Comparison of ENCODE assay signal across 9 cellular contexts in genomic region chr12:22100952-22101748, GRCh38. TPM values are rescaled to one million over a fixed set of nuclear protein-coding genes. Genes with fewer than 3 reads are reported as not detected.
DNase-seq lines count a peak whose midpoint lies in the region; ATAC-seq and TF ChIP-seq lines count a peak whose summit lies in the region.
"Had no signal": no experiment of that assay in that cellular context is flagged by ENCODE, and none has a peak within 500 bp of the region (broad histone marks: within the 10 kb centered on the region; RNA-seq: fewer than 3 reads in every experiment).

No MANE protein-coding gene starts in this region.

- H3K4me3 Mint-ChIP-seq in MCF 10A (ENCODE audit: unreplicated experiment) (no peak overlapping the region), HFFc6 (no peak overlapping the region)
- no peak overlapping the region for H3K4me3 Mint-ChIP-seq in activated T-helper 17 cell treated with anti-CD3 and anti-CD28 coated beads, Interleukin-2, amount 50 U/mL, for 72 hours

- H3K27ac Mint-ChIP-seq in MCF 10A (ENCODE audit: low read depth, unreplicated experiment) = peak overlapping the region; percentile 81
- no peak overlapping the region for H3K27ac Mint-ChIP-seq in HFFc6
- no peak overlapping the region for H3K27ac Mint-ChIP-seq in activated T-helper 17 cell treated with anti-CD3 and anti-CD28 coated beads, Interleukin-2, amount 50 U/mL, for 72 hours

- no peaks in the 10 kb centered on the region for H3K36me3 ChIP-seq in breast epithelium
- H3K36me3 ChIP-seq in heart right ventricle = no peaks in the 10 kb centered on the region
- H3K36me3 ChIP-seq: HAP-1 had no signal

- H3K4me1 Mint-ChIP-seq in MCF 10A (ENCODE audit: insufficient read depth, unreplicated experiment) = peaks cover 19% of the 10 kb centered on the region
- H3K4me1 Mint-ChIP-seq in HFFc6 (ENCODE audit: low read depth) = peaks cover 9% of the 10 kb centered on the region; the same call in 1 of the 2 replicates
- H3K4me1 Mint-ChIP-seq in activated T-helper 17 cell treated with anti-CD3 and anti-CD28 coated beads, Interleukin-2, amount 50 U/mL, for 72 hours = no peaks in the 10 kb centered on the region

- H3K27me3 ChIP-seq in breast epithelium (no peaks in the 10 kb centered on the region), heart right ventricle (peaks cover 0 to 11% (median 3%) of the 10 kb centered on the region in 7 donors)

- peaks cover 0 to 5% of the 10 kb centered on the region in 2 donors for H3K9me3 ChIP-seq in breast epithelium
- H3K9me3 ChIP-seq in heart right ventricle = peaks cover 0 to 3% (median 0%) of the 10 kb centered on the region in 11 donors
- H3K9me3 ChIP-seq: HAP-1 had no signal

- no TSS peak for BruUV-seq in MCF 10A (replicated peaks; lab: Mats Ljungman, UMichigan)

- POLR2A ChIA-PET in MCF 10A (lab: Yijun Ruan, JAX) = interaction anchor here (0.6 to 2.7 kb wide), 8 partner anchors 13 to 335 kb away, joined by 3 to 16 read pairs (median 3); no protein-coding TSS in a partner anchor

- WGBS in heart right ventricle, 2 donors = 72 to 80% methylated on average over 6 of the region's 6 CpGs

- DNase-seq in MCF 10A (ENCODE audit: unreplicated experiment) (peak; percentile 82), breast epithelium (ENCODE audit: low spot score in 2 of 2) (no peak), HFFc6 (peak; percentile 3), NCI-H226 (peak; percentile 46), heart right ventricle (peak in 1 of 2 donors; percentile 54), skeletal muscle cell (ENCODE audit: low read depth) (peak; percentile 38), NCI-H524 treated with DMSO at 0.1 percent for 48 hours (lab: John Stamatoyannopoulos, UW) (no peak)

- no peak overlapping the region for H3K4me3 ChIP-seq in breast epithelium
- H3K4me3 ChIP-seq in heart right ventricle = no peak overlapping the region
- no peak overlapping the region for H3K4me3 ChIP-seq in skeletal muscle cell (ENCODE audit: low read depth, low read length)
- H3K4me3 ChIP-seq: HAP-1 had no signal

- no peak overlapping the region for H3K27ac ChIP-seq in breast epithelium
- no peak overlapping the region for H3K27ac ChIP-seq in heart right ventricle

- TF ChIP-seq CTCF in MCF 10A (IDR thresholded peaks at IDR 0.05; ENCODE audit: unreplicated experiment) = peak; percentile 58
- TF ChIP-seq CTCF in breast epithelium (IDR thresholded peaks at IDR 0.05) = peak in 1 of 3 donors; percentile 48
- TF ChIP-seq CTCF in HFFc6 (IDR thresholded peaks at IDR 0.05) = peak; percentile 72
- TF ChIP-seq CTCF in heart right ventricle (IDR thresholded peaks at IDR 0.05) = peak; percentile 15 to 67 (median 58)

- no peaks in the 10 kb centered on the region for H3K27me3 Mint-ChIP-seq in MCF 10A (ENCODE audit: insufficient read depth, unreplicated experiment)
- peaks cover 6% of the 10 kb centered on the region for H3K27me3 Mint-ChIP-seq in HFFc6 (ENCODE audit: insufficient read depth)
- no peaks in the 10 kb centered on the region for H3K27me3 Mint-ChIP-seq in activated T-helper 17 cell treated with anti-CD3 and anti-CD28 coated beads, Interleukin-2, amount 50 U/mL, for 72 hours

- no peaks in the 10 kb centered on the region for H3K36me3 Mint-ChIP-seq in MCF 10A (ENCODE audit: insufficient read depth, unreplicated experiment)
- no peaks in the 10 kb centered on the region for H3K36me3 Mint-ChIP-seq in HFFc6 (ENCODE audit: low read depth)
- no peaks in the 10 kb centered on the region for H3K36me3 Mint-ChIP-seq in activated T-helper 17 cell treated with anti-CD3 and anti-CD28 coated beads, Interleukin-2, amount 50 U/mL, for 72 hours (ENCODE audit: low read depth)

- ATAC-seq in activated T-helper 17 cell treated with anti-CD3 and anti-CD28 coated beads, Interleukin-2, amount 50 U/mL, for 72 hours (replicated peaks) = peak; percentile 74
- ATAC-seq in heart right ventricle = peak; percentile 35 to 81 (median 54)

- intact Hi-C loops in MCF 10A (cut with micrococcal nuclease) (loop anchor here (1.0 to 5.0 kb wide), 5 partner anchors 72 to 342 kb away; no protein-coding TSS in a partner anchor), breast epithelium (cut with DNase I; ENCODE audit: low total_unique reads) (no loop called here), heart right ventricle (cut with DNase I) (loop anchor here in 8 of 10 donors (1.0 to 5.0 kb wide), 4 partner anchors 234 to 342 kb away; partner anchors contain the start of gene ST8SIA1 (in 1 of the 8))

- CTCF ChIA-PET in MCF 10A (lab: Yijun Ruan, JAX) = interaction anchor here (0.6 to 5.4 kb wide), 29 partner anchors 10 to 1120 kb away, joined by 3 to 62 read pairs (median 3); partner anchors contain the start of genes CMAS and ST8SIA1

- no peak for TF ChIP-seq POLR2A in breast epithelium (IDR thresholded peaks at IDR 0.05)

- H3K4me1 ChIP-seq in breast epithelium = no peaks in the 10 kb centered on the region
- peaks cover 0 to 9% (median 0%) of the 10 kb centered on the region in 9 donors for H3K4me1 ChIP-seq in heart right ventricle
- H3K4me1 ChIP-seq: HAP-1 had no signal

- H3K9me3 Mint-ChIP-seq in MCF 10A (ENCODE audit: unreplicated experiment) (peaks cover 8% of the 10 kb centered on the region), HFFc6 (no peaks in the 10 kb centered on the region)
- H3K9me3 Mint-ChIP-seq in activated T-helper 17 cell treated with anti-CD3 and anti-CD28 coated beads, Interleukin-2, amount 50 U/mL, for 72 hours = no peaks in the 10 kb centered on the region

RNA-seq across cellular contexts. Expression of gene CMAS, which starts 55.1 kb away (rescaled TPM):
- total RNA-seq in MCF 10A (2022) (41.5 and 45.8 TPM in 2 replicates), breast epithelium (10 to 100 TPM; 20.6 to 26.5 (median 25.6) TPM), heart right ventricle (10 to 100 TPM; 28.0 to 39.6 (median 35.1) TPM)
- total RNA-seq in HFFc6 (2021; fragmentation: NEBNext Ultra II Directional; extraction: Animal tissue kit (Norgen Biotek cat#: 25700)) = 10 to 100 TPM; 27.7 to 37.0 (median 35.7) TPM
- total RNA-seq in activated T-helper 17 cell treated with anti-CD3 and anti-CD28 coated beads, Interleukin-2, amount 50 U/mL, for 72 hours = 10 to 100 TPM; 57.7 to 63.2 TPM
- 10 to 100 TPM; 18.1 to 41.2 TPM for polyA plus RNA-seq in heart right ventricle

Comparison
In these comparisons a context has a peak if more than half of its experiments do, and no peak if none do; other contexts are left out.
1. DNase-seq: peak in MCF 10A (single experiment), HFFc6 (single experiment), NCI-H226 (single experiment) and skeletal muscle cell (single experiment); none in breast epithelium (0 of 2) and NCI-H524 treated with DMSO at 0.1 percent for 48 hours (single experiment).